11 cellular contexts compared by ENCODE assay signal in genomic region chr17:32520737-32521399, GRCh38. TPM values are rescaled to one million over a fixed set of nuclear protein-coding genes. Genes with fewer than 3 reads are reported as not detected.
DNase-seq lines count a peak whose midpoint lies in the region; ATAC-seq and TF ChIP-seq lines count a peak whose summit lies in the region.
"Had no signal": no experiment of that assay in that cellular context is flagged by ENCODE, and none has a peak within 500 bp of the region (broad histone marks: within the 10 kb centered on the region; RNA-seq: fewer than 3 reads in every experiment).

No MANE protein-coding gene starts in this region.

- no peak for TF ChIP-seq CTCF in thyroid gland (IDR thresholded peaks at IDR 0.05)

- no peak for DNase-seq in stimulated activated naive CD8-positive, alpha-beta T cell treated with anti-CD3 and anti-CD28 coated beads, Interleukin-15, Interleukin-2, amounts not matched to agents 100 U/mL and 50 U/mL, for 24 hours
- no peak for DNase-seq in activated T-helper 1 cell treated with anti-CD3 and anti-CD28 coated beads, Interleukin-12 subunit alpha, Interleukin-12 subunit beta, Interleukin-2, Interleukin-4 antibody, amounts not matched to agents 30 ng/mL and 10 ng/mL and 1 ng/mL, durations not matched to agents 14 hours and 24 hours and 36 hours (ENCODE audit: low spot score)
- no peak for DNase-seq in memory B cell (ENCODE audit: low spot score in 2 of 2)
- DNase-seq in thyroid gland = no peak
- DNase-seq in D341Med (ENCODE audit: low spot score) = no peak
- DNase-seq: activated CD4-positive, CD25-positive, alpha-beta regulatory T cell treated with anti-CD3 and anti-CD28 coated beads, Interleukin-2, amount 50 U/mL, for 72 hours; mammary epithelial cell; SHP77 treated with DMSO at 0.1 percent for 48 hours had no signal

- intact Hi-C loops in activated T-helper 1 cell treated with anti-CD3 and anti-CD28 coated beads, Interleukin-12 subunit alpha, Interleukin-12 subunit beta, Interleukin-2, Interleukin-4 antibody, amounts not matched to agents 30 ng/mL and 10 ng/mL and 1 ng/mL, durations not matched to agents 14 hours and 24 hours and 36 hours (cut with micrococcal nuclease) = loop anchor here (5.0 to 10.0 kb wide), 5 partner anchors 86 to 1856 kb away; partner anchors contain the start of gene MYO1D
- intact Hi-C loops in thyroid gland (cut with DNase I) = no loop called here

- no peaks in the 10 kb centered on the region for H3K36me3 Mint-ChIP-seq in stimulated activated naive CD8-positive, alpha-beta T cell treated with anti-CD3 and anti-CD28 coated beads, Interleukin-15, Interleukin-2, amounts not matched to agents 100 ng/mL and 50 ng/mL, for 24 hours (ENCODE audit: low read depth)
- H3K36me3 Mint-ChIP-seq in activated T-helper 1 cell treated with anti-CD3 and anti-CD28 coated beads, Interleukin-12 subunit alpha, Interleukin-12 subunit beta, Interleukin-2, Interleukin-4 antibody, amounts not matched to agents 30 ng/mL and 10 ng/mL and 1 ng/mL, durations not matched to agents 14 hours and 24 hours and 36 hours (ENCODE audit: low read depth) = no peaks in the 10 kb centered on the region
- H3K36me3 Mint-ChIP-seq in memory B cell = no peaks in the 10 kb centered on the region

- H3K27ac ChIP-seq in thyroid gland = no peak overlapping the region

- ATAC-seq in stimulated activated naive CD8-positive, alpha-beta T cell treated with anti-CD3 and anti-CD28 coated beads, Interleukin-15, Interleukin-2, amounts not matched to agents 100 U/mL and 50 U/mL, for 24 hours = no peak
- ATAC-seq in memory B cell (ENCODE audit: low read depth) (no peak), GM21825 (IDR thresholded peaks at IDR 0.05; ENCODE audit: unreplicated experiment) (no peak), GM21528 (IDR thresholded peaks at IDR 0.05; ENCODE audit: low FRiP score, unreplicated experiment) (no peak)

- H3K9me3 Mint-ChIP-seq in stimulated activated naive CD8-positive, alpha-beta T cell treated with anti-CD3 and anti-CD28 coated beads, Interleukin-15, Interleukin-2, amounts not matched to agents 100 ng/mL and 50 ng/mL, for 24 hours = peaks cover 4% of the 10 kb centered on the region
- no peaks in the 10 kb centered on the region for H3K9me3 Mint-ChIP-seq in activated T-helper 1 cell treated with anti-CD3 and anti-CD28 coated beads, Interleukin-12 subunit alpha, Interleukin-12 subunit beta, Interleukin-2, Interleukin-4 antibody, amounts not matched to agents 30 ng/mL and 10 ng/mL and 1 ng/mL, durations not matched to agents 14 hours and 24 hours and 36 hours
- H3K9me3 Mint-ChIP-seq in memory B cell = no peaks in the 10 kb centered on the region

- no peaks in the 10 kb centered on the region for H3K27me3 ChIP-seq in thyroid gland

- peak overlapping the region; percentile 94 for H3K27ac Mint-ChIP-seq in stimulated activated naive CD8-positive, alpha-beta T cell treated with anti-CD3 and anti-CD28 coated beads, Interleukin-15, Interleukin-2, amounts not matched to agents 100 ng/mL and 50 ng/mL, for 24 hours
- peak overlapping the region; percentile 97 for H3K27ac Mint-ChIP-seq in activated T-helper 1 cell treated with anti-CD3 and anti-CD28 coated beads, Interleukin-12 subunit alpha, Interleukin-12 subunit beta, Interleukin-2, Interleukin-4 antibody, amounts not matched to agents 30 ng/mL and 10 ng/mL and 1 ng/mL, durations not matched to agents 14 hours and 24 hours and 36 hours
- H3K27ac Mint-ChIP-seq in memory B cell = peak overlapping the region; percentile 92

- 94 to 97% methylated on average over 9 of the region's 9 CpGs for WGBS in thyroid gland, 2 donors

- no peak for TF ChIP-seq POLR2A in thyroid gland (IDR thresholded peaks at IDR 0.05)

- peak overlapping the region; percentile 12 for H3K4me3 Mint-ChIP-seq in stimulated activated naive CD8-positive, alpha-beta T cell treated with anti-CD3 and anti-CD28 coated beads, Interleukin-15, Interleukin-2, amounts not matched to agents 100 ng/mL and 50 ng/mL, for 24 hours
- H3K4me3 Mint-ChIP-seq in activated T-helper 1 cell treated with anti-CD3 and anti-CD28 coated beads, Interleukin-12 subunit alpha, Interleukin-12 subunit beta, Interleukin-2, Interleukin-4 antibody, amounts not matched to agents 30 ng/mL and 10 ng/mL and 1 ng/mL, durations not matched to agents 14 hours and 24 hours and 36 hours = peak overlapping the region; percentile 88
- peak overlapping the region; percentile 79 for H3K4me3 Mint-ChIP-seq in memory B cell

- H3K4me3 ChIP-seq in thyroid gland (replicated peaks in 1 of 3) = no peak overlapping the region

- H3K36me3 ChIP-seq in thyroid gland = no peaks in the 10 kb centered on the region

- H3K27me3 Mint-ChIP-seq in stimulated activated naive CD8-positive, alpha-beta T cell treated with anti-CD3 and anti-CD28 coated beads, Interleukin-15, Interleukin-2, amounts not matched to agents 100 ng/mL and 50 ng/mL, for 24 hours = no peaks in the 10 kb centered on the region
- peaks cover 7% of the 10 kb centered on the region for H3K27me3 Mint-ChIP-seq in activated T-helper 1 cell treated with anti-CD3 and anti-CD28 coated beads, Interleukin-12 subunit alpha, Interleukin-12 subunit beta, Interleukin-2, Interleukin-4 antibody, amounts not matched to agents 30 ng/mL and 10 ng/mL and 1 ng/mL, durations not matched to agents 14 hours and 24 hours and 36 hours (ENCODE audit: insufficient read depth)
- no peaks in the 10 kb centered on the region for H3K27me3 Mint-ChIP-seq in memory B cell

- peaks cover 4 to 17% of the 10 kb centered on the region in 2 donors for H3K4me1 ChIP-seq in thyroid gland

- H3K4me1 Mint-ChIP-seq in stimulated activated naive CD8-positive, alpha-beta T cell treated with anti-CD3 and anti-CD28 coated beads, Interleukin-15, Interleukin-2, amounts not matched to agents 100 ng/mL and 50 ng/mL, for 24 hours (ENCODE audit: low read depth) = peaks cover 94% of the 10 kb centered on the region
- peaks cover 85% of the 10 kb centered on the region for H3K4me1 Mint-ChIP-seq in activated T-helper 1 cell treated with anti-CD3 and anti-CD28 coated beads, Interleukin-12 subunit alpha, Interleukin-12 subunit beta, Interleukin-2, Interleukin-4 antibody, amounts not matched to agents 30 ng/mL and 10 ng/mL and 1 ng/mL, durations not matched to agents 14 hours and 24 hours and 36 hours (ENCODE audit: low read depth)
- peaks cover 58% of the 10 kb centered on the region for H3K4me1 Mint-ChIP-seq in memory B cell

- no peaks in the 10 kb centered on the region for H3K9me3 ChIP-seq in thyroid gland

RNA-seq across cellular contexts. Expression of gene CDK5R1, which starts 34.1 kb away (rescaled TPM):
- 6.1 and 7.1 TPM in 2 replicates for total RNA-seq in activated T-helper 1 cell treated with anti-CD3 and anti-CD28 coated beads, Interleukin-12 subunit alpha, Interleukin-12 subunit beta, Interleukin-2, Interleukin-4 antibody, amounts not matched to agents 30 ng/mL and 10 ng/mL and 1 ng/mL, durations not matched to agents 14 hours and 24 hours and 36 hours
- under 1 TPM; 0.49 to 0.78 (median 0.58) TPM for total RNA-seq in thyroid gland

Comparison
In these comparisons a context has a peak if more than half of its experiments do, and no peak if none do; other contexts are left out.
1. H3K4me3 Mint-ChIP-seq: peak in every context shown above with its lines; median percentile 88 in activated T-helper 1 cell treated with anti-CD3 and anti-CD28 coated beads, Interleukin-12 subunit alpha, Interleukin-12 subunit beta, Interleukin-2, Interleukin-4 antibody, amounts not matched to agents 30 ng/mL and 10 ng/mL and 1 ng/mL, durations not matched to agents 14 hours and 24 hours and 36 hours; 79 in memory B cell; 12 in stimulated activated naive CD8-positive, alpha-beta T cell treated with anti-CD3 and anti-CD28 coated beads, Interleukin-15, Interleukin-2, amounts not matched to agents 100 ng/mL and 50 ng/mL, for 24 hours.